Comparison of ENCODE assay signal across 1 cellular context in the genomic region with DNA sequence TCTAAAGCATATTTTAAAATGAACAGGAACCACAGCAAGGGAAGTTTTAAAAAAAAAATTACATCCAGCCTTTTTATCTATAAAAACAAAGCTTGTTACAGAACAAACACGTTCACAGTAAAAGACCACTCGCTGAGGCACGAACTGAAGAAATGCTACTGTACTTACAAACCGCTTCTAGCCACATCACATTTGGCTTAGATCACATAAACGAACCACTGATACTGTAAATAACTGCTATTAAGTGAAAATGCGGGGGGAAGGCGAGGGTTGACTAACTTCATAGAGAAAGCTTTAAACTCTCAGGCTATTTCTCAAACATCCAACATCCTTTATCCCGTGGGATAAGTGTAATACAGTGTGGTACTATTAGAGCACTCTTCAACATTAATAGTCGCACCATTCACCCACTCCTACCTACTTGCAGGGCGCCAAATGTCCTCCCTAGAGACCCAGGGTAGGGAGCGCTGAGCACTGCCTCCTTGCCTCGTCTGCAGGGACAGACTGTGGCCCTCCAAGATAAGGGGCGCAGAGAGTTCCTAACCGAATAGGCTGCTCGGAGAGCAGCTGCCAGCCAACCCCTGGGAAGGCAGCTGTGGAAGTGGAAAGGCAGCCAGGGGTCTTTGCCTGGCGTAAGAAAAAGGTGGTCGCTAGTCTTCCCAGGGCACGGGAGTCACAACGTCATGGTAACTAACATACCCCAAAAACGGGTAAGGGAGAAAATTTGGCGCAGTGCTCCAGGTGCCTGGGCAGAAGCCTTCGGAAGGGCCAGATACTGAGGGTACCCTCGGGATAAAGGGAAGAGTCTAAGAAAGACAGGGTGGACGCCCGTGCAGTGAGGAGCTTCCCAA.
TF ChIP-seq lines count a peak whose summit lies in the region.

No MANE protein-coding gene starts in this region.

TF ChIP-seq in GM12878, 131 proteins besides CTCF, POLR2A, EP300 and RAD21 (continued from another document):
- TF ChIP-seq, protein P1, sequence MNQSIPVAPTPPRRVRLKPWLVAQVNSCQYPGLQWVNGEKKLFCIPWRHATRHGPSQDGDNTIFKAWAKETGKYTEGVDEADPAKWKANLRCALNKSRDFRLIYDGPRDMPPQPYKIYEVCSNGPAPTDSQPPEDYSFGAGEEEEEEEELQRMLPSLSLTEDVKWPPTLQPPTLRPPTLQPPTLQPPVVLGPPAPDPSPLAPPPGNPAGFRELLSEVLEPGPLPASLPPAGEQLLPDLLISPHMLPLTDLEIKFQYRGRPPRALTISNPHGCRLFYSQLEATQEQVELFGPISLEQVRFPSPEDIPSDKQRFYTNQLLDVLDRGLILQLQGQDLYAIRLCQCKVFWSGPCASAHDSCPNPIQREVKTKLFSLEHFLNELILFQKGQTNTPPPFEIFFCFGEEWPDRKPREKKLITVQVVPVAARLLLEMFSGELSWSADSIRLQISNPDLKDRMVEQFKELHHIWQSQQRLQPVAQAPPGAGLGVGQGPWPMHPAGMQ (IDR thresholded peaks at IDR 0.05; ENCODE audit: borderline replicate concordance) = no peak
- TF ChIP-seq GABPA (IDR thresholded peaks at IDR 0.05; ENCODE audit: low read depth) (no peak), CREB1 (IDR thresholded peaks at IDR 0.05; ENCODE audit: low read depth) (no peak), IKZF2 (IDR thresholded peaks at IDR 0.05) (peak in 1 of 2 experiments; percentile 27; a peak in 1 of 4 replicates), HCFC1 (IDR thresholded peaks at IDR 0.05; ENCODE audit: low read length) (no peak), RUNX3 (IDR thresholded peaks at IDR 0.05; ENCODE audit: low read length) (peak; percentile 28; the same call in 1 of the 2 replicates), ZNF384 (IDR thresholded peaks at IDR 0.05; ENCODE audit: borderline replicate concordance, low read depth, low read length) (no peak), CBFB (IDR thresholded peaks at IDR 0.05; ENCODE audit: low read depth) (no peak), CBX5 (IDR thresholded peaks at IDR 0.05; ENCODE audit: low read depth) (no peak)
